ENCODE assay signal across 10 cellular contexts in genomic region chr5:31855527-31855862, GRCh38.
DNase-seq lines count a peak whose midpoint lies in the region; ATAC-seq and TF ChIP-seq lines count a peak whose summit lies in the region.
"Had no signal": no experiment of that assay in that cellular context is flagged by ENCODE, and none has a peak within 500 bp of the region (broad histone marks: within the 10 kb centered on the region; RNA-seq: fewer than 3 reads in every experiment).

No MANE protein-coding gene starts in this region.

- TF ChIP-seq CTCF in epithelial cell of esophagus (IDR thresholded peaks at IDR 0.05; ENCODE audit: insufficient read depth, low read depth, low read length, missing control alignments) (no peak), transverse colon (IDR thresholded peaks at IDR 0.05) (no peak)

- peaks cover 40% of the 10 kb centered on the region for H3K27me3 Mint-ChIP-seq in activated T-cell treated with anti-CD3 and anti-CD28 coated beads, Interleukin-2, amount 50 U/mL, for 4 hours (ENCODE audit: low read depth)

- WGBS in transverse colon (ENCODE audit: low coverage in 1 of 2), 2 donors = 15% methylated on average over 9 of the region's 9 CpGs; no CpG with 5 or more reads in 1 of the 2 donors

- no peaks in the 10 kb centered on the region for H3K36me3 Mint-ChIP-seq in activated T-cell treated with anti-CD3 and anti-CD28 coated beads, Interleukin-2, amount 50 U/mL, for 4 hours (ENCODE audit: insufficient read depth)
- H3K36me3 Mint-ChIP-seq: memory B cell had no signal

- peak overlapping the region; percentile 76 for H3K4me3 Mint-ChIP-seq in activated T-cell treated with anti-CD3 and anti-CD28 coated beads, Interleukin-2, amount 50 U/mL, for 4 hours
- H3K4me3 Mint-ChIP-seq: memory B cell had no signal

- ATAC-seq in activated T-cell treated with anti-CD3 and anti-CD28 coated beads, Interleukin-2, amount 50 U/mL, for 4 hours = peak in 1 of 2 donors; percentile 31
- no peak for ATAC-seq in GM18870 (IDR thresholded peaks at IDR 0.05; ENCODE audit: unreplicated experiment)
- ATAC-seq in GM18520 (IDR thresholded peaks at IDR 0.05; ENCODE audit: unreplicated experiment) = no peak

- no peak for TF ChIP-seq EP300 in transverse colon (IDR thresholded peaks at IDR 0.05; ENCODE audit: low read depth)

- in situ Hi-C loops in transverse colon (cut with MboI; ENCODE audit: low pct_ligation_motif_present in 1 of 4, low pct_unique_long_range_greater_than_20kb in 1 of 4, low sequenced_read_pairs in 3 of 4) = no loop called here

- peaks cover 0 to 3% of the 10 kb centered on the region in 2 donors for H3K4me1 ChIP-seq in muscle layer of duodenum (ENCODE audit: control insufficient read depth in 1 of 2, insufficient read depth in 2 of 2, low read length in 2 of 2)
- peaks cover 5 to 14% (median 10%) of the 10 kb centered on the region in 4 donors for H3K4me1 ChIP-seq in transverse colon

- no peak for TF ChIP-seq POLR2A in transverse colon (IDR thresholded peaks at IDR 0.05)

- H3K4me3 ChIP-seq in epithelial cell of esophagus (ENCODE audit: low read length) (peak overlapping the region; percentile 87), muscle layer of duodenum (ENCODE audit: low read depth in 1 of 2, low read length in 2 of 2) (peak overlapping the region; percentile 53 to 75), transverse colon (peak overlapping the region; percentile 35 to 50 (median 39))

- peaks cover 0 to 6% of the 10 kb centered on the region in 2 donors for H3K36me3 ChIP-seq in muscle layer of duodenum (ENCODE audit: control insufficient read depth in 1 of 2, insufficient read depth in 2 of 2, low read length in 2 of 2)
- H3K36me3 ChIP-seq in transverse colon = no peaks in the 10 kb centered on the region

- DNase-seq in activated T-cell treated with anti-CD3 and anti-CD28 coated beads, Interleukin-2, amount 50 U/mL, for 4 hours = no peak
- DNase-seq in activated T-cell treated with anti-CD3 and anti-CD28 coated beads for 4 hours (no peak), epithelial cell of esophagus (ENCODE audit: low read depth) (no peak), transverse colon (no peak), dedifferentiated amniotic fluid mesenchymal stem cell (ENCODE audit: extremely low spot score) (no peak)

- H3K27me3 ChIP-seq in muscle layer of duodenum (ENCODE audit: low read depth, low read length) = no peaks in the 10 kb centered on the region
- peaks cover 46% of the 10 kb centered on the region for H3K27me3 ChIP-seq in transverse colon

- peaks cover 15 to 22% of the 10 kb centered on the region in 2 donors for H3K9me3 ChIP-seq in muscle layer of duodenum (ENCODE audit: control insufficient read depth in 1 of 2, low read length in 2 of 2)
- H3K9me3 ChIP-seq in transverse colon = peaks cover 12 to 17% of the 10 kb centered on the region in 2 donors

- H3K4me1 Mint-ChIP-seq in activated T-cell treated with anti-CD3 and anti-CD28 coated beads, Interleukin-2, amount 50 U/mL, for 4 hours (ENCODE audit: low read depth) = peaks cover 13% of the 10 kb centered on the region

- intact Hi-C loops in transverse colon (cut with DNase I; ENCODE audit: low total_unique reads) = no loop called here

- peaks cover 14% of the 10 kb centered on the region for H3K9me3 Mint-ChIP-seq in activated T-cell treated with anti-CD3 and anti-CD28 coated beads, Interleukin-2, amount 50 U/mL, for 4 hours

- H3K27ac ChIP-seq in muscle layer of duodenum (ENCODE audit: low read length) (no peak overlapping the region), transverse colon (peak overlapping the region; percentile 33 to 61 (median 57))
- H3K27ac ChIP-seq: HL-60 had no signal
